Comparison of ENCODE assay signal across 8 cellular contexts in genomic region chr11:64233913-64234839, GRCh38. TPM values are rescaled to one million over a fixed set of nuclear protein-coding genes. Genes with fewer than 3 reads are reported as not detected.
DNase-seq lines count a peak whose midpoint lies in the region; ATAC-seq lines count a peak whose summit lies in the region.

A gene with protein sequence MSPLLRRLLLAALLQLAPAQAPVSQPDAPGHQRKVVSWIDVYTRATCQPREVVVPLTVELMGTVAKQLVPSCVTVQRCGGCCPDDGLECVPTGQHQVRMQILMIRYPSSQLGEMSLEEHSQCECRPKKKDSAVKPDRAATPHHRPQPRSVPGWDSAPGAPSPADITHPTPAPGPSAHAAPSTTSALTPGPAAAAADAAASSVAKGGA (plus strand): TSS chr11:64234584. CDS start chr11:64234834, 250 bp downstream.

- CTCF ChIA-PET in activated CD8-positive, alpha-beta memory T cell treated with anti-CD3 and anti-CD28 coated beads, Interleukin-2, amount 10 ng/mL, durations not matched to agents 7 days and 5 days (lab: Charles Lee), result interaction anchor here (0.6 to 2.3 kb wide), 4 partner anchors 16 to 44 kb away, joined by 3 to 7 read pairs (median 6); no protein-coding TSS in a partner anchor

- no peaks in the 10 kb centered on the region for H3K27me3 Mint-ChIP-seq in activated CD8-positive, alpha-beta memory T cell treated with anti-CD3 and anti-CD28 coated beads, Interleukin-2, amount 10 ng/mL, durations not matched to agents 7 days and 5 days
- no peaks in the 10 kb centered on the region for H3K27me3 Mint-ChIP-seq in stimulated activated naive B cell treated with anti-CD40 and anti-IgM and Interleukin-4, amounts not matched to agents 10 μg/mL and 1 μg/mL and 100 μg/mL, for 72 hours

- peak within 1 kb of the TSS; percentile 73 for H3K27ac Mint-ChIP-seq in activated CD8-positive, alpha-beta memory T cell treated with anti-CD3 and anti-CD28 coated beads, Interleukin-2, amount 10 ng/mL, durations not matched to agents 7 days and 5 days
- H3K27ac Mint-ChIP-seq in stimulated activated naive B cell treated with anti-CD40 and anti-IgM and Interleukin-4, amounts not matched to agents 10 μg/mL and 1 μg/mL and 100 μg/mL, for 72 hours, result peak within 1 kb of the TSS; percentile 92

- ATAC-seq in GM21576 (IDR thresholded peaks at IDR 0.05; ENCODE audit: unreplicated experiment) (peak; percentile 26), GM21737 (IDR thresholded peaks at IDR 0.05; ENCODE audit: unreplicated experiment) (no peak)
- ATAC-seq in activated CD8-positive, alpha-beta memory T cell treated with anti-CD3 and anti-CD28 coated beads, Interleukin-2, amount 10 ng/mL, durations not matched to agents 7 days and 5 days, result peak; percentile 57
- peak; percentile 55 to 62 for ATAC-seq in stimulated activated naive B cell treated with anti-CD40 and anti-IgM and Interleukin-4, amounts not matched to agents 10 μg/mL and 1 μg/mL and 100 μg/mL, for 72 hours (replicated peaks)

- H3K4me1 Mint-ChIP-seq in activated CD8-positive, alpha-beta memory T cell treated with anti-CD3 and anti-CD28 coated beads, Interleukin-2, amount 10 ng/mL, durations not matched to agents 7 days and 5 days, result peaks cover 42% of the 10 kb centered on the region
- peaks cover 49 to 88% of the 10 kb centered on the region in 2 donors for H3K4me1 Mint-ChIP-seq in stimulated activated naive B cell treated with anti-CD40 and anti-IgM and Interleukin-4, amounts not matched to agents 10 μg/mL and 1 μg/mL and 100 μg/mL, for 72 hours

- peak within 1 kb of the TSS; percentile 81 for H3K4me3 Mint-ChIP-seq in activated CD8-positive, alpha-beta memory T cell treated with anti-CD3 and anti-CD28 coated beads, Interleukin-2, amount 10 ng/mL, durations not matched to agents 7 days and 5 days
- peak within 1 kb of the TSS; percentile 94 to 95 for H3K4me3 Mint-ChIP-seq in stimulated activated naive B cell treated with anti-CD40 and anti-IgM and Interleukin-4, amounts not matched to agents 10 μg/mL and 1 μg/mL and 100 μg/mL, for 72 hours

- no peaks in the 10 kb centered on the region for H3K9me3 Mint-ChIP-seq in activated CD8-positive, alpha-beta memory T cell treated with anti-CD3 and anti-CD28 coated beads, Interleukin-2, amount 10 ng/mL, durations not matched to agents 7 days and 5 days (ENCODE audit: low read depth)
- H3K9me3 Mint-ChIP-seq in stimulated activated naive B cell treated with anti-CD40 and anti-IgM and Interleukin-4, amounts not matched to agents 10 μg/mL and 1 μg/mL and 100 μg/mL, for 72 hours, result no peaks in the 10 kb centered on the region

- DNase-seq in CD1c-positive myeloid dendritic cell (ENCODE audit: extremely low spot score) (peak; percentile 57), NCI-H2171 treated with DMSO at 0.1 percent for 48 hours (lab: John Stamatoyannopoulos, UW) (peak; percentile 52), mesenteric fat pad (ENCODE audit: low spot score) (no peak)
- peak; percentile 80 for DNase-seq in activated CD8-positive, alpha-beta memory T cell treated with anti-CD3 and anti-CD28 coated beads, Interleukin-2, amount 10 ng/mL, durations not matched to agents 7 days and 5 days
- peak; percentile 63 for DNase-seq in stimulated activated naive B cell treated with anti-CD40 and anti-IgM and Interleukin-4, amounts not matched to agents 10 μg/mL and 1 μg/mL and 100 μg/mL, for 72 hours

- peaks cover 3% of the 10 kb centered on the region for H3K36me3 Mint-ChIP-seq in activated CD8-positive, alpha-beta memory T cell treated with anti-CD3 and anti-CD28 coated beads, Interleukin-2, amount 10 ng/mL, durations not matched to agents 7 days and 5 days
- peaks cover 25 to 46% of the 10 kb centered on the region in 2 donors for H3K36me3 Mint-ChIP-seq in stimulated activated naive B cell treated with anti-CD40 and anti-IgM and Interleukin-4, amounts not matched to agents 10 μg/mL and 1 μg/mL and 100 μg/mL, for 72 hours

- in situ Hi-C loops in endometrial microvascular endothelial cells (cut with HindIII; ENCODE audit: inconsistent ontology term, low pct_unique_long_range_greater_than_20kb, low sequenced_read_pairs), result no loop called here

RNA-seq across cellular contexts. Expression of the gene that starts here (rescaled TPM):
- 10 to 100 TPM; 53.4 to 54.8 TPM for total RNA-seq in activated CD8-positive, alpha-beta memory T cell treated with anti-CD3 and anti-CD28 coated beads, Interleukin-2, amount 10 ng/mL, durations not matched to agents 7 days and 5 days
- total RNA-seq in endometrial microvascular endothelial cells (ENCODE audit: inconsistent ontology term), result 44.2 TPM
- total RNA-seq in mesenteric fat pad, result 426 TPM
